8 cellular contexts compared by ENCODE assay signal in genomic region chr16:87550510-87550961, GRCh38.
DNase-seq lines count a peak whose midpoint lies in the region; ATAC-seq lines count a peak whose summit lies in the region.

No MANE protein-coding gene starts in this region.

- ATAC-seq in central memory CD8-positive, alpha-beta T cell (replicated peaks; ENCODE audit: extremely low read depth, poor library complexity, severe bottlenecking) = no peak
- peak; percentile 46 for ATAC-seq in stimulated activated naive CD8-positive, alpha-beta T cell treated with anti-CD3 and anti-CD28 coated beads, Interleukin-15, Interleukin-2, amounts not matched to agents 100 U/mL and 50 U/mL, for 24 hours
- ATAC-seq in GM21367 (IDR thresholded peaks at IDR 0.05; ENCODE audit: unreplicated experiment) = no peak

- H3K36me3 Mint-ChIP-seq in central memory CD8-positive, alpha-beta T cell (ENCODE audit: insufficient read depth) = peaks cover 5% of the 10 kb centered on the region

- H3K27ac Mint-ChIP-seq in central memory CD8-positive, alpha-beta T cell (ENCODE audit: low read depth) = no peak overlapping the region

- no peaks in the 10 kb centered on the region for H3K4me1 Mint-ChIP-seq in central memory CD8-positive, alpha-beta T cell

- H3K27me3 Mint-ChIP-seq in central memory CD8-positive, alpha-beta T cell = peaks cover 62% of the 10 kb centered on the region

- H3K9me3 Mint-ChIP-seq in central memory CD8-positive, alpha-beta T cell = no peaks in the 10 kb centered on the region

- H3K4me3 Mint-ChIP-seq in central memory CD8-positive, alpha-beta T cell = no peak overlapping the region

- DNase-seq in NCI-H748 (lab: John Stamatoyannopoulos, UW; ENCODE audit: unreplicated experiment) (peak; percentile 5), NCI-H748 treated with DMSO at 0.1 percent for 48 hours (lab: John Stamatoyannopoulos, UW) (no peak), midbrain (lab: John Stamatoyannopoulos, UW) (peak; percentile 8), globus pallidus (ENCODE audit: low spot score) (no peak)
- peak; percentile 48 to 50 for DNase-seq in activated CD4-positive, alpha-beta T cell treated with anti-CD3 and anti-CD28 coated beads for 24 hours (ENCODE audit: low read depth in 2 of 2)
- peak; percentile 23 to 60 for DNase-seq in central memory CD8-positive, alpha-beta T cell (ENCODE audit: low spot score in 2 of 2)
- DNase-seq in stimulated activated naive CD8-positive, alpha-beta T cell treated with anti-CD3 and anti-CD28 coated beads, Interleukin-15, Interleukin-2, amounts not matched to agents 100 U/mL and 50 U/mL, for 24 hours = peak; percentile 74

Comparison
In these comparisons a context has a peak if more than half of its experiments do, and no peak if none do; other contexts are left out.
1. DNase-seq: peak in NCI-H748 (single experiment), activated CD4-positive, alpha-beta T cell treated with anti-CD3 and anti-CD28 coated beads for 24 hours (2 of 2), central memory CD8-positive, alpha-beta T cell (2 of 2), midbrain (single experiment) and stimulated activated naive CD8-positive, alpha-beta T cell treated with anti-CD3 and anti-CD28 coated beads, Interleukin-15, Interleukin-2, amounts not matched to agents 100 U/mL and 50 U/mL, for 24 hours (single experiment); none in NCI-H748 treated with DMSO at 0.1 percent for 48 hours (single experiment) and globus pallidus (single experiment).